Comparison of ENCODE assay signal across 26 cellular contexts in genomic region chr7:138748666-138749065, GRCh38. TPM values are rescaled to one million over a fixed set of nuclear protein-coding genes. Genes with fewer than 3 reads are reported as not detected.
"Had no signal": no experiment of that assay in that cellular context is flagged by ENCODE, and none has a peak within 500 bp of the region (broad histone marks: within the 10 kb centered on the region; RNA-seq: fewer than 3 reads in every experiment).

No MANE protein-coding gene starts in this region.

- DNase-seq: activated CD4-positive, alpha-beta T cell treated with anti-CD3 and anti-CD28 coated beads for 4 hours; activated CD4-positive, alpha-beta T cell treated with anti-CD3 and anti-CD28 coated beads, Interleukin-2, amount 50 U/mL, for 4 hours; activated CD8-positive, alpha-beta memory T cell treated with anti-CD3 and anti-CD28 coated beads, Interleukin-2, amount 10 ng/mL, durations not matched to agents 7 days and 5 days; activated gamma-delta T cell treated with Interleukin-2 at 50 U/mL for 16 hours; activated naive CD4-positive, alpha-beta T cell treated with anti-CD3 and anti-CD28 coated beads, Interleukin-2, amount 10 ng/mL, durations not matched to agents 7 days and 5 days; activated naive CD8-positive, alpha-beta T cell treated with anti-CD3 and anti-CD28 coated beads for 36 hours; activated T-cell treated with anti-CD3 and anti-CD28 coated beads, Interleukin-2, amount 50 U/mL, for 4 hours; adrenal gland; anterior cingulate cortex; caudate nucleus; NCI-H1048; NCI-H1417; NCI-H1930; NCI-H2171; NCI-H345; NCI-H510A; NCI-H526 treated with DMSO at 0.1 percent for 48 hours; SIG-M5 had no signal

- ATAC-seq: activated CD4-positive, CD25-positive, alpha-beta regulatory T cell treated with anti-CD3 and anti-CD28 coated beads, Interleukin-2, amount 50 U/mL, for 24 hours; activated CD8-positive, alpha-beta memory T cell treated with anti-CD3 and anti-CD28 coated beads, Interleukin-2, amount 10 ng/mL, durations not matched to agents 7 days and 5 days; activated T-cell treated with anti-CD3 and anti-CD28 coated beads, Interleukin-2, amount 50 U/mL, for 4 hours; K562 had no signal

- H3K36me3 Mint-ChIP-seq: activated CD8-positive, alpha-beta memory T cell treated with anti-CD3 and anti-CD28 coated beads, Interleukin-2, amount 10 ng/mL, durations not matched to agents 7 days and 5 days; activated naive CD8-positive, alpha-beta T cell treated with anti-CD3 and anti-CD28 coated beads for 36 hours had no signal

- H3K27me3 ChIP-seq: adrenal gland had no signal

- H3K4me3 Mint-ChIP-seq: activated CD8-positive, alpha-beta memory T cell treated with anti-CD3 and anti-CD28 coated beads, Interleukin-2, amount 10 ng/mL, durations not matched to agents 7 days and 5 days; activated naive CD4-positive, alpha-beta T cell treated with anti-CD3 and anti-CD28 coated beads, Interleukin-2, amount 10 ng/mL, durations not matched to agents 7 days and 5 days; activated naive CD8-positive, alpha-beta T cell treated with anti-CD3 and anti-CD28 coated beads for 36 hours; activated T-cell treated with anti-CD3 and anti-CD28 coated beads, Interleukin-2, amount 50 U/mL, for 4 hours had no signal

- H3K4me3 ChIP-seq: adrenal gland, K562 had no signal

- H3K27ac Mint-ChIP-seq: activated CD8-positive, alpha-beta memory T cell treated with anti-CD3 and anti-CD28 coated beads, Interleukin-2, amount 10 ng/mL, durations not matched to agents 7 days and 5 days; activated naive CD8-positive, alpha-beta T cell treated with anti-CD3 and anti-CD28 coated beads for 36 hours; activated T-helper 2 cell treated with anti-CD3 and anti-CD28 coated beads, Interferon-gamma antibody, Interleukin-2, Interleukin-4, amounts not matched to agents 10 μg/mL and 5 μg/mL and 100 μg/mL, durations not matched to agents 14 hours and 24 hours and 36 hours had no signal

- H3K9me3 Mint-ChIP-seq: activated naive CD4-positive, alpha-beta T cell treated with anti-CD3 and anti-CD28 coated beads, Interleukin-2, amount 10 ng/mL, durations not matched to agents 7 days and 5 days; activated T-cell treated with anti-CD3 and anti-CD28 coated beads, Interleukin-2, amount 50 U/mL, for 4 hours; activated T-helper 2 cell treated with anti-CD3 and anti-CD28 coated beads, Interferon-gamma antibody, Interleukin-2, Interleukin-4, amounts not matched to agents 10 μg/mL and 5 μg/mL and 100 μg/mL, durations not matched to agents 14 hours and 24 hours and 36 hours had no signal

- H3K9me3 ChIP-seq: adrenal gland had no signal

- H3K27me3 Mint-ChIP-seq: activated CD8-positive, alpha-beta memory T cell treated with anti-CD3 and anti-CD28 coated beads, Interleukin-2, amount 10 ng/mL, durations not matched to agents 7 days and 5 days; activated naive CD4-positive, alpha-beta T cell treated with anti-CD3 and anti-CD28 coated beads, Interleukin-2, amount 10 ng/mL, durations not matched to agents 7 days and 5 days; activated naive CD8-positive, alpha-beta T cell treated with anti-CD3 and anti-CD28 coated beads for 36 hours had no signal

- H3K27ac ChIP-seq: adrenal gland had no signal

- H3K36me3 ChIP-seq: adrenal gland had no signal

RNA-seq across cellular contexts. Expression of gene SVOPL, which starts 47.5 kb away (rescaled TPM):
- total RNA-seq: activated CD8-positive, alpha-beta memory T cell treated with anti-CD3 and anti-CD28 coated beads, Interleukin-2, amount 10 ng/mL, durations not matched to agents 7 days and 5 days; activated T-cell treated with anti-CD3 and anti-CD28 coated beads, Interleukin-2, amount 50 U/mL, for 4 hours; activated T-helper 2 cell treated with anti-CD3 and anti-CD28 coated beads, Interferon-gamma antibody, Interleukin-2, Interleukin-4, amounts not matched to agents 10 μg/mL and 5 μg/mL and 100 μg/mL, durations not matched to agents 14 hours and 24 hours and 36 hours; K562; LHCN-M2; M059J; OCI-LY7; RPMI7951 had no signal

RNA-seq across cellular contexts. Expression of gene TMEM213, which starts 49.1 kb away (rescaled TPM):
- total RNA-seq: activated naive CD8-positive, alpha-beta T cell treated with anti-CD3 and anti-CD28 coated beads for 36 hours; activated T-cell treated with anti-CD3 and anti-CD28 coated beads, Interleukin-2, amount 50 U/mL, for 4 hours; activated T-helper 2 cell treated with anti-CD3 and anti-CD28 coated beads, Interferon-gamma antibody, Interleukin-2, Interleukin-4, amounts not matched to agents 10 μg/mL and 5 μg/mL and 100 μg/mL, durations not matched to agents 14 hours and 24 hours and 36 hours; adrenal gland; cerebellum; K562; LHCN-M2; M059J; OCI-LY7; RPMI7951 had no signal
- polyA plus RNA-seq: adrenal gland, K562 had no signal

RNA-seq across cellular contexts. Expression of gene ATP6V0A4, which starts 49.3 kb away (rescaled TPM):
- total RNA-seq: activated CD8-positive, alpha-beta memory T cell treated with anti-CD3 and anti-CD28 coated beads, Interleukin-2, amount 10 ng/mL, durations not matched to agents 7 days and 5 days; activated naive CD8-positive, alpha-beta T cell treated with anti-CD3 and anti-CD28 coated beads for 36 hours; activated T-cell treated with anti-CD3 and anti-CD28 coated beads, Interleukin-2, amount 50 U/mL, for 4 hours; activated T-helper 2 cell treated with anti-CD3 and anti-CD28 coated beads, Interferon-gamma antibody, Interleukin-2, Interleukin-4, amounts not matched to agents 10 μg/mL and 5 μg/mL and 100 μg/mL, durations not matched to agents 14 hours and 24 hours and 36 hours; adrenal gland; K562; OCI-LY7; RPMI7951 had no signal
- polyA plus RNA-seq: adrenal gland had no signal
